Comparison of ENCODE assay signal across 1 cellular context in the genomic region with DNA sequence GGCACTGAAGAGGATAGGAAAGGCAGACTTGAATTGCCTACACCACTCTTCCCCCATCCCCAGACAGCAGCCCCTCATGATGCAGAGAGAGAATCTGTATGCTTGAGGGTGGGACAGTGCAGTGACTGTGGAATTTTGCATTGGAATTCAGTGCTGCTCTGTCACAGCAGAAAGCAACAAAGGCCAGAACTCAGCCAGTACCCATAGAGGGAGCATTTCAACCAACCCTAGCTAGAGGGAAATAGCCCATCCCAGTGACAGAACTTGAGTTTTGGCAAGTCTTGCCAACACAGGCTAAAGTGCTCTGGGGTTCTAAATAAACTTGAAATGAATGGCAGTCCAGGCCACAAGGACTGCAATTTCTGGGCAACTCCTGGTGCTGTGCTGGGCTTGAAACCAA.
TF ChIP-seq lines count a peak whose summit lies in the region.

No MANE protein-coding gene starts in this region.

TF ChIP-seq in GM23338, 12 proteins besides CTCF, POLR2A, EP300 and RAD21 (continued from another document):
- TF ChIP-seq, protein P1, sequence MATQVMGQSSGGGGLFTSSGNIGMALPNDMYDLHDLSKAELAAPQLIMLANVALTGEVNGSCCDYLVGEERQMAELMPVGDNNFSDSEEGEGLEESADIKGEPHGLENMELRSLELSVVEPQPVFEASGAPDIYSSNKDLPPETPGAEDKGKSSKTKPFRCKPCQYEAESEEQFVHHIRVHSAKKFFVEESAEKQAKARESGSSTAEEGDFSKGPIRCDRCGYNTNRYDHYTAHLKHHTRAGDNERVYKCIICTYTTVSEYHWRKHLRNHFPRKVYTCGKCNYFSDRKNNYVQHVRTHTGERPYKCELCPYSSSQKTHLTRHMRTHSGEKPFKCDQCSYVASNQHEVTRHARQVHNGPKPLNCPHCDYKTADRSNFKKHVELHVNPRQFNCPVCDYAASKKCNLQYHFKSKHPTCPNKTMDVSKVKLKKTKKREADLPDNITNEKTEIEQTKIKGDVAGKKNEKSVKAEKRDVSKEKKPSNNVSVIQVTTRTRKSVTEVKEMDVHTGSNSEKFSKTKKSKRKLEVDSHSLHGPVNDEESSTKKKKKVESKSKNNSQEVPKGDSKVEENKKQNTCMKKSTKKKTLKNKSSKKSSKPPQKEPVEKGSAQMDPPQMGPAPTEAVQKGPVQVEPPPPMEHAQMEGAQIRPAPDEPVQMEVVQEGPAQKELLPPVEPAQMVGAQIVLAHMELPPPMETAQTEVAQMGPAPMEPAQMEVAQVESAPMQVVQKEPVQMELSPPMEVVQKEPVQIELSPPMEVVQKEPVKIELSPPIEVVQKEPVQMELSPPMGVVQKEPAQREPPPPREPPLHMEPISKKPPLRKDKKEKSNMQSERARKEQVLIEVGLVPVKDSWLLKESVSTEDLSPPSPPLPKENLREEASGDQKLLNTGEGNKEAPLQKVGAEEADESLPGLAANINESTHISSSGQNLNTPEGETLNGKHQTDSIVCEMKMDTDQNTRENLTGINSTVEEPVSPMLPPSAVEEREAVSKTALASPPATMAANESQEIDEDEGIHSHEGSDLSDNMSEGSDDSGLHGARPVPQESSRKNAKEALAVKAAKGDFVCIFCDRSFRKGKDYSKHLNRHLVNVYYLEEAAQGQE (IDR thresholded peaks at IDR 0.05; ENCODE audit: unreplicated experiment) = no peak
- TF ChIP-seq ZNF462 (CRISPR knock-in tag; IDR thresholded peaks at IDR 0.05) (no peak), NANOG (IDR thresholded peaks at IDR 0.05; ENCODE audit: borderline replicate concordance) (no peak), POLR2AphosphoS5 (IDR thresholded peaks at IDR 0.05; ENCODE audit: low read depth) (no peak)
